16 cellular contexts compared by ENCODE assay signal in genomic region chr3:155356594-155357370, GRCh38.
DNase-seq lines count a peak whose midpoint lies in the region; ATAC-seq and TF ChIP-seq lines count a peak whose summit lies in the region.
"Had no signal": no experiment of that assay in that cellular context is flagged by ENCODE, and none has a peak within 500 bp of the region (broad histone marks: within the 10 kb centered on the region; RNA-seq: fewer than 3 reads in every experiment).

No MANE protein-coding gene starts in this region.

- no peaks in the 10 kb centered on the region for H4K20me1 ChIP-seq in neural progenitor cell (ENCODE audit: low read depth)

- no peaks in the 10 kb centered on the region for H3K4me1 ChIP-seq in neural progenitor cell
- H3K4me1 ChIP-seq in tibial nerve: peaks cover 0 to 9% (median 0%) of the 10 kb centered on the region in 4 donors
- H3K4me1 ChIP-seq: prostate gland had no signal

- no peak for TF ChIP-seq EP300 in tibial nerve (IDR thresholded peaks at IDR 0.05)

- no peak overlapping the region for H3K4me3 ChIP-seq in GM06990 (replicated peaks; ENCODE audit: low read depth, low read length)
- no peak overlapping the region for H3K4me3 ChIP-seq in neural progenitor cell
- H3K4me3 ChIP-seq in tibial nerve: no peak overlapping the region
- H3K4me3 ChIP-seq: prostate gland had no signal

- 56 to 58% methylated on average over 5 to 6 of the region's 7 CpGs for WGBS in tibial nerve, 2 donors

- no peak overlapping the region for H3K27ac ChIP-seq in neural progenitor cell
- H3K27ac ChIP-seq in tibial nerve: no peak overlapping the region
- H3K27ac ChIP-seq: prostate gland had no signal

- H3K27me3 Mint-ChIP-seq in chondrocyte (ENCODE audit: low read depth): peaks cover 39% of the 10 kb centered on the region
- peaks cover 5% of the 10 kb centered on the region for H3K27me3 Mint-ChIP-seq in neural progenitor cell (ENCODE audit: insufficient read depth, low read depth)

- H3K27ac Mint-ChIP-seq in chondrocyte (ENCODE audit: unreplicated experiment) (no peak overlapping the region), neural progenitor cell (no peak overlapping the region)
- H3K27ac Mint-ChIP-seq: activated CD8-positive, alpha-beta memory T cell treated with anti-CD3 and anti-CD28 coated beads, Interleukin-2, amount 10 ng/mL, durations not matched to agents 7 days and 5 days; T-helper 1 cell treated with Interleukin-12 subunit alpha and Interleukin-12 subunit beta and Interleukin-4 antibody, amounts not matched to agents 30 μg/mL and 1 μg/mL, for 36 hours had no signal

- H3K9ac ChIP-seq in neural progenitor cell: no peak overlapping the region

- no peaks in the 10 kb centered on the region for H3K36me3 ChIP-seq in GM06990 (ENCODE audit: control insufficient read depth, insufficient read depth, low read length)
- no peaks in the 10 kb centered on the region for H3K36me3 ChIP-seq in neural progenitor cell
- H3K36me3 ChIP-seq in tibial nerve: no peaks in the 10 kb centered on the region
- H3K36me3 ChIP-seq: prostate gland had no signal

- peaks cover 6% of the 10 kb centered on the region for H3K4me1 Mint-ChIP-seq in chondrocyte (ENCODE audit: low read depth)
- no peaks in the 10 kb centered on the region for H3K4me1 Mint-ChIP-seq in neural progenitor cell
- H3K4me1 Mint-ChIP-seq: activated CD8-positive, alpha-beta memory T cell treated with anti-CD3 and anti-CD28 coated beads, Interleukin-2, amount 10 ng/mL, durations not matched to agents 7 days and 5 days had no signal

- H2AFZ ChIP-seq in neural progenitor cell (replicated peaks): peak overlapping the region; percentile 28

- no peaks in the 10 kb centered on the region for H3K79me2 ChIP-seq in neural progenitor cell (ENCODE audit: low read depth)

- H3K9me3 Mint-ChIP-seq in chondrocyte (ENCODE audit: low read depth) (no peaks in the 10 kb centered on the region), neural progenitor cell (peaks cover 3% of the 10 kb centered on the region)
- H3K9me3 Mint-ChIP-seq: T-helper 1 cell treated with Interleukin-12 subunit alpha and Interleukin-12 subunit beta and Interleukin-4 antibody, amounts not matched to agents 30 μg/mL and 1 μg/mL, for 36 hours had no signal

- H3K9me3 ChIP-seq in neural progenitor cell (ENCODE audit: low read depth) (no peaks in the 10 kb centered on the region), tibial nerve (no peaks in the 10 kb centered on the region)
- H3K9me3 ChIP-seq: prostate gland had no signal

- DNase-seq in GM06990 (ENCODE audit: extremely low read depth, insufficient read length) (no peak), NAMALWA (ENCODE audit: low spot score) (peak; percentile 42), chondrocyte (ENCODE audit: low spot score) (no peak), neural progenitor cell (ENCODE audit: low spot score) (peak; percentile 54), tibial nerve (ENCODE audit: low spot score in 2 of 2) (no peak), SIG-M5 (lab: John Stamatoyannopoulos, UW) (no peak)
- no peak for DNase-seq in activated CD4-positive, alpha-beta T cell treated with anti-CD3 and anti-CD28 coated beads for 1 hour
- DNase-seq: activated CD8-positive, alpha-beta memory T cell treated with anti-CD3 and anti-CD28 coated beads, Interleukin-2, amount 10 ng/mL, durations not matched to agents 7 days and 5 days; amniotic stem cell; DMS79 treated with DMSO at 0.1 percent for 48 hours; KG1; kidney glomerular epithelial cell; trophoblast cell had no signal

- H3K27me3 ChIP-seq in GM06990 (replicated peaks; ENCODE audit: control insufficient read depth, insufficient read depth, low read length): no peaks in the 10 kb centered on the region
- peaks cover 21% of the 10 kb centered on the region for H3K27me3 ChIP-seq in neural progenitor cell
- H3K27me3 ChIP-seq in tibial nerve: no peaks in the 10 kb centered on the region

- H3K36me3 Mint-ChIP-seq in chondrocyte (ENCODE audit: low read depth) (no peaks in the 10 kb centered on the region), neural progenitor cell (peaks cover 5% of the 10 kb centered on the region)
- H3K36me3 Mint-ChIP-seq: activated CD8-positive, alpha-beta memory T cell treated with anti-CD3 and anti-CD28 coated beads, Interleukin-2, amount 10 ng/mL, durations not matched to agents 7 days and 5 days had no signal

- TF ChIP-seq POLR2A in tibial nerve (IDR thresholded peaks at IDR 0.05): no peak

- no peak overlapping the region for H3K4me2 ChIP-seq in neural progenitor cell

- ATAC-seq in HG03135 (IDR thresholded peaks at IDR 0.05; ENCODE audit: unreplicated experiment): no peak
- ATAC-seq: activated CD8-positive, alpha-beta memory T cell treated with anti-CD3 and anti-CD28 coated beads, Interleukin-2, amount 10 ng/mL, durations not matched to agents 7 days and 5 days had no signal

- no peak overlapping the region for H3K4me3 Mint-ChIP-seq in chondrocyte (ENCODE audit: unreplicated experiment)
- no peak overlapping the region for H3K4me3 Mint-ChIP-seq in neural progenitor cell
- H3K4me3 Mint-ChIP-seq: activated CD8-positive, alpha-beta memory T cell treated with anti-CD3 and anti-CD28 coated beads, Interleukin-2, amount 10 ng/mL, durations not matched to agents 7 days and 5 days; T-helper 1 cell treated with Interleukin-12 subunit alpha and Interleukin-12 subunit beta and Interleukin-4 antibody, amounts not matched to agents 30 μg/mL and 1 μg/mL, for 36 hours had no signal

- H3F3A ChIP-seq in neural progenitor cell (ENCODE audit: low read depth): peaks cover under 1% of the 10 kb centered on the region

- peak; percentile 24 for TF ChIP-seq CTCF in GM06990 (IDR thresholded peaks at IDR 0.05; ENCODE audit: insufficient read depth, low read length, poor library complexity, severe bottlenecking)
- TF ChIP-seq CTCF in chondrocyte (IDR thresholded peaks at IDR 0.05): peak; percentile 41
- peak; percentile 47 for TF ChIP-seq CTCF in neural progenitor cell (IDR thresholded peaks at IDR 0.05)
- no peak for TF ChIP-seq CTCF in tibial nerve (IDR thresholded peaks at IDR 0.05)

Comparison
In these comparisons a context has a peak if more than half of its experiments do, and no peak if none do; other contexts are left out.
1. DNase-seq: peak in NAMALWA (single experiment) and neural progenitor cell (single experiment); none in GM06990 (single experiment), chondrocyte (single experiment), tibial nerve (0 of 2), SIG-M5 (single experiment) and activated CD4-positive, alpha-beta T cell treated with anti-CD3 and anti-CD28 coated beads for 1 hour (single experiment).
2. CTCF ChIP-seq: peak in GM06990 (single experiment), chondrocyte (single experiment) and neural progenitor cell (single experiment); none in tibial nerve (0 of 5).